In genomic region chr7:138878847-138879246, GRCh38 we compare ENCODE assay signal across 18 cellular contexts.
DNase-seq lines count a peak whose midpoint lies in the region; ATAC-seq, FAIRE-seq and TF ChIP-seq lines count a peak whose summit lies in the region.
"Had no signal": no experiment of that assay in that cellular context is flagged by ENCODE, and none has a peak within 500 bp of the region (broad histone marks: within the 10 kb centered on the region; RNA-seq: fewer than 3 reads in every experiment).

No MANE protein-coding gene starts in this region.

- no peak overlapping the region for H3K4me3 Mint-ChIP-seq in activated naive CD4-positive, alpha-beta T cell treated with anti-CD3 and anti-CD28 coated beads, Interleukin-2, amount 10 ng/mL, durations not matched to agents 7 days and 5 days
- H3K4me3 Mint-ChIP-seq: CD8-positive, alpha-beta memory T cell; H9 had no signal

- H3K4me3 ChIP-seq in small intestine (ENCODE audit: low read depth in 1 of 2, low read length in 2 of 2): no peak overlapping the region
- H3K4me3 ChIP-seq: BLaER1, GM12878 had no signal

- H3K9me3 Mint-ChIP-seq in activated naive CD4-positive, alpha-beta T cell treated with anti-CD3 and anti-CD28 coated beads, Interleukin-2, amount 10 ng/mL, durations not matched to agents 7 days and 5 days: no peaks in the 10 kb centered on the region
- H3K9me3 Mint-ChIP-seq: CD8-positive, alpha-beta memory T cell; H9 had no signal

- H3K36me3 ChIP-seq in small intestine (ENCODE audit: control insufficient read depth in 2 of 2, insufficient read depth in 2 of 2, low read length in 2 of 2): no peaks in the 10 kb centered on the region

- no peaks in the 10 kb centered on the region for H3K36me3 Mint-ChIP-seq in activated naive CD4-positive, alpha-beta T cell treated with anti-CD3 and anti-CD28 coated beads, Interleukin-2, amount 10 ng/mL, durations not matched to agents 7 days and 5 days
- H3K36me3 Mint-ChIP-seq: CD8-positive, alpha-beta memory T cell had no signal

- H3K27ac ChIP-seq in VCaP (peak overlapping the region; percentile 19; the same call in 1 of the 2 replicates), small intestine (ENCODE audit: low read depth in 1 of 2, low read length in 1 of 2) (no peak overlapping the region)
- H3K27ac ChIP-seq: BLaER1, HL-60 had no signal

- H3K27ac Mint-ChIP-seq in activated naive CD4-positive, alpha-beta T cell treated with anti-CD3 and anti-CD28 coated beads, Interleukin-2, amount 10 ng/mL, durations not matched to agents 7 days and 5 days: no peak overlapping the region
- H3K27ac Mint-ChIP-seq: CD8-positive, alpha-beta memory T cell; H9 had no signal

- DNase-seq in NCI-H510A treated with DMSO at 0.1 percent for 48 hours (lab: John Stamatoyannopoulos, UW): peak; percentile 12
- no peak for DNase-seq in NCI-H510A (lab: John Stamatoyannopoulos, UW)
- no peak for DNase-seq in left colon
- DNase-seq in small intestine: peak; percentile 12
- DNase-seq in activated naive CD4-positive, alpha-beta T cell treated with anti-CD3 and anti-CD28 coated beads, Interleukin-2, amount 10 ng/mL, durations not matched to agents 7 days and 5 days: no peak
- DNase-seq in COR-L47 (lab: John Stamatoyannopoulos, UW): no peak
- DNase-seq: 8988T; AML-193; CD8-positive, alpha-beta memory T cell; DMS79; GOT3; H9 had no signal

- no peak for TF ChIP-seq CTCF in VCaP (conservative IDR thresholded peaks at IDR 0.05)

- intact Hi-C loops in left colon (cut with DNase I, micrococcal nuclease): no loop called here

- peaks cover 33% of the 10 kb centered on the region for H3K4me1 Mint-ChIP-seq in activated naive CD4-positive, alpha-beta T cell treated with anti-CD3 and anti-CD28 coated beads, Interleukin-2, amount 10 ng/mL, durations not matched to agents 7 days and 5 days
- H3K4me1 Mint-ChIP-seq: H9 had no signal

- ATAC-seq in left colon (peak; percentile 92), HG02798 (IDR thresholded peaks at IDR 0.05; ENCODE audit: poor library complexity, unreplicated experiment) (no peak)
- ATAC-seq: GM12878 had no signal

- H3K9me3 ChIP-seq in small intestine (ENCODE audit: control insufficient read depth, low read depth): no peaks in the 10 kb centered on the region
- H3K9me3 ChIP-seq: BLaER1 had no signal

- no peak for FAIRE-seq in small intestine (lab: Jason Lieb, UNC)
- FAIRE-seq: GM12878, GM18507 had no signal

- no peaks in the 10 kb centered on the region for H3K27me3 Mint-ChIP-seq in activated naive CD4-positive, alpha-beta T cell treated with anti-CD3 and anti-CD28 coated beads, Interleukin-2, amount 10 ng/mL, durations not matched to agents 7 days and 5 days

- CTCF ChIA-PET in activated naive CD4-positive, alpha-beta T cell treated with anti-CD3 and anti-CD28 coated beads, Interleukin-2, amount 10 ng/mL, durations not matched to agents 7 days and 5 days (lab: Charles Lee): no interaction called here

- no peaks in the 10 kb centered on the region for H3K4me1 ChIP-seq in small intestine (ENCODE audit: control insufficient read depth in 2 of 2, insufficient read depth in 1 of 2, low read depth in 1 of 2, low read length in 1 of 2)

- H3K27me3 ChIP-seq in small intestine (ENCODE audit: control insufficient read depth in 2 of 2, insufficient read depth in 2 of 2, low read length in 2 of 2): no peaks in the 10 kb centered on the region
- H3K27me3 ChIP-seq: BLaER1 had no signal

Comparison
In these comparisons a context has a peak if more than half of its experiments do, and no peak if none do; other contexts are left out.
1. DNase-seq: peak in NCI-H510A treated with DMSO at 0.1 percent for 48 hours (single experiment) and small intestine (single experiment); none in NCI-H510A (single experiment), left colon (0 of 2), activated naive CD4-positive, alpha-beta T cell treated with anti-CD3 and anti-CD28 coated beads, Interleukin-2, amount 10 ng/mL, durations not matched to agents 7 days and 5 days (single experiment) and COR-L47 (single experiment).